ENCODE assay signal across 10 cellular contexts in the genomic region with DNA sequence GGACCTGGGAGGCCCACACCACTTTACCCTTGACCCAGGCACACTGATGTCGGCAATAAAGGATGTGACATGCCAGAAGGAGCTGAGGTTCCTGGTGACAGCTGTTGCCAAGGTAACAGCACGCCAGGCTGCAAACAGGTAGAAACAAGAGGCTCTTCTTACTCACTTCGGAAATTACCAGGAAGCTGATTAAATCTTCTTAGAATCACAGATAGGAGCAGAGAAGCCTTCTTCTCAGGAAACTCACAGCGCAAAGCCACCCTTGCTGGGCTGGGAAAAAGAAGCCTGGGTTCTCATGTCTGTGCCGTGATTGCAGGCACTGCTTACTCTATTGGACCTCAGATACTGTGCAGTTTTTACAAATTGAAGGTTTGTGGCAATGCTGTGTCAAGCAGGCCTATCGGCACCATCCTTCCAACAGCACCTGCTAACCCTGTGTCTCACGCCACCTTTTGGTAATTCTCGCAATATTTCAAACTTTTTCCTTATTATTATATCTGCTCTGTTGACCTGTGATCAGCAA.
A peak's percentile ranks its signal among the peaks of the same experiment; 100 is the strongest.
DNase-seq lines count a peak whose midpoint lies in the region; ATAC-seq and TF ChIP-seq lines count a peak whose summit lies in the region.
"Had no signal": no experiment of that assay in that cellular context is flagged by ENCODE, and none has a peak within 500 bp of the region (broad histone marks: within the 10 kb centered on the region; RNA-seq: fewer than 3 reads in every experiment).

No MANE protein-coding gene starts in this region.

- no peaks in the 10 kb centered on the region for H3K79me2 ChIP-seq in trophoblast cell (ENCODE audit: control insufficient read depth, insufficient read depth, low read length, poor library complexity)

- H3K18ac ChIP-seq in trophoblast cell (ENCODE audit: low read length), result no peak overlapping the region

- TF ChIP-seq CTCF in Calu3 (IDR thresholded peaks at IDR 0.05; ENCODE audit: unreplicated experiment), result no peak

- no peak overlapping the region for H4K12ac ChIP-seq in trophoblast cell (ENCODE audit: low read depth, low read length)

- peaks cover 11% of the 10 kb centered on the region for H3K36me3 Mint-ChIP-seq in Calu3 (ENCODE audit: insufficient read depth, unreplicated experiment)
- H3K36me3 Mint-ChIP-seq in activated naive CD8-positive, alpha-beta T cell treated with anti-CD3 and anti-CD28 coated beads for 36 hours, result no peaks in the 10 kb centered on the region

- H3K27me3 ChIP-seq in trophoblast cell (ENCODE audit: insufficient read depth, low read length) (no peaks in the 10 kb centered on the region), MG63 (no peaks in the 10 kb centered on the region)
- H3K27me3 ChIP-seq: SJSA1, upper lobe of left lung had no signal

- peaks cover 0 to 1% of the 10 kb centered on the region in 2 experiments for H3K36me3 ChIP-seq in trophoblast cell (ENCODE audit: control insufficient read depth in 1 of 2, insufficient read depth in 2 of 2, low read length in 2 of 2)
- H3K36me3 ChIP-seq in MG63, result no peaks in the 10 kb centered on the region
- H3K36me3 ChIP-seq: SJSA1, upper lobe of left lung had no signal

- DNase-seq in Calu3, result peak; percentile 62
- peak; percentile 73 for DNase-seq in activated naive CD8-positive, alpha-beta T cell treated with anti-CD3 and anti-CD28 coated beads for 36 hours
- DNase-seq in trophoblast cell, result peak; percentile 90 to 93
- no peak for DNase-seq in MG63

- no peak overlapping the region for H3K4me3 ChIP-seq in trophoblast cell (ENCODE audit: low read depth, low read length)
- no peak overlapping the region for H3K4me3 ChIP-seq in MG63
- H3K4me3 ChIP-seq: SJSA1, upper lobe of left lung had no signal

- no peak overlapping the region for H2BK120ac ChIP-seq in trophoblast cell (ENCODE audit: insufficient read depth, low read length, poor library complexity)

- H3K4me3 Mint-ChIP-seq in Calu3 (ENCODE audit: low read depth, unreplicated experiment), result no peak overlapping the region
- no peak overlapping the region for H3K4me3 Mint-ChIP-seq in activated naive CD8-positive, alpha-beta T cell treated with anti-CD3 and anti-CD28 coated beads for 36 hours

- H4K91ac ChIP-seq in trophoblast cell (ENCODE audit: low read depth, low read length), result no peak overlapping the region

- no peak overlapping the region for H4K8ac ChIP-seq in trophoblast cell (ENCODE audit: low read depth, low read length)

- no peak overlapping the region for H3K14ac ChIP-seq in trophoblast cell (ENCODE audit: low read length)

- H3K9me3 ChIP-seq in trophoblast cell (ENCODE audit: insufficient read depth, low read depth, low read length), result peaks cover 3% of the 10 kb centered on the region
- H3K9me3 ChIP-seq in MG63, result no peaks in the 10 kb centered on the region
- H3K9me3 ChIP-seq: SJSA1, upper lobe of left lung had no signal

- no peak overlapping the region for H3K27ac ChIP-seq in trophoblast cell (ENCODE audit: low read depth, low read length)
- H3K27ac ChIP-seq: SJSA1, upper lobe of left lung had no signal

- ATAC-seq in SK-N-SH treated with all-trans-retinoic acid at 6 μM for 48 hours (peak; percentile 28), GM19455 (IDR thresholded peaks at IDR 0.05; ENCODE audit: unreplicated experiment) (no peak), HG03025 (IDR thresholded peaks at IDR 0.05; ENCODE audit: low FRiP score, unreplicated experiment) (no peak), HG03097 (IDR thresholded peaks at IDR 0.05; ENCODE audit: low FRiP score, unreplicated experiment) (no peak)

- no peak overlapping the region for H2BK5ac ChIP-seq in trophoblast cell (ENCODE audit: low read depth, low read length, poor library complexity)

- no peak overlapping the region for H3K9ac ChIP-seq in trophoblast cell (ENCODE audit: low read length)

- H3K27me3 Mint-ChIP-seq in Calu3 (ENCODE audit: unreplicated experiment), result no peaks in the 10 kb centered on the region
- peaks cover 1% of the 10 kb centered on the region for H3K27me3 Mint-ChIP-seq in activated naive CD8-positive, alpha-beta T cell treated with anti-CD3 and anti-CD28 coated beads for 36 hours

- CTCF ChIA-PET in Calu3 (lab: Charles Lee), result interaction anchor here (0.6 to 1.5 kb wide), 4 partner anchors 11 to 290 kb away, joined by 3 to 9 read pairs (median 4); no protein-coding TSS in a partner anchor

- H2AK5ac ChIP-seq in trophoblast cell (ENCODE audit: low read length), result no peak overlapping the region

- intact Hi-C loops in Calu3 (cut with micrococcal nuclease; ENCODE audit: unreplicated experiment), result no loop called here

- no peak overlapping the region for H3K4me2 ChIP-seq in trophoblast cell (ENCODE audit: low read length)

- H3K23ac ChIP-seq in trophoblast cell (ENCODE audit: low read length), result no peak overlapping the region

- no peak overlapping the region for H2BK12ac ChIP-seq in trophoblast cell (ENCODE audit: low read length)

- no peak overlapping the region for H3K4ac ChIP-seq in trophoblast cell (ENCODE audit: low read depth, low read length)

- peak overlapping the region; percentile 82 for H3K27ac Mint-ChIP-seq in Calu3 (ENCODE audit: unreplicated experiment)
- H3K27ac Mint-ChIP-seq in activated naive CD8-positive, alpha-beta T cell treated with anti-CD3 and anti-CD28 coated beads for 36 hours, result peak overlapping the region; percentile 67

- no peak overlapping the region for H2AFZ ChIP-seq in trophoblast cell (ENCODE audit: insufficient read depth, low read length, poor library complexity)

- no peaks in the 10 kb centered on the region for H3K79me1 ChIP-seq in trophoblast cell (ENCODE audit: low read length)

- BruUV-seq in Calu3 (replicated peaks; lab: Mats Ljungman, UMichigan), result TSS peak; percentile 91

- peaks cover 0 to 1% of the 10 kb centered on the region in 2 experiments for H3K4me1 ChIP-seq in trophoblast cell (ENCODE audit: control insufficient read depth in 1 of 2, insufficient read depth in 2 of 2, low read length in 2 of 2)
- H3K4me1 ChIP-seq: SJSA1 had no signal

- no peaks in the 10 kb centered on the region for H3K9me3 Mint-ChIP-seq in Calu3 (ENCODE audit: low read depth, unreplicated experiment)
- H3K9me3 Mint-ChIP-seq in activated naive CD8-positive, alpha-beta T cell treated with anti-CD3 and anti-CD28 coated beads for 36 hours, result no peaks in the 10 kb centered on the region

- WGBS in trophoblast cell (ENCODE audit: extremely low coverage, insufficient coverage, insufficient read length), result no CpG with 5 or more reads among the region's 8 CpGs

- peaks cover 15% of the 10 kb centered on the region for H3K4me1 Mint-ChIP-seq in Calu3 (ENCODE audit: low read depth, unreplicated experiment)
- H3K4me1 Mint-ChIP-seq in activated naive CD8-positive, alpha-beta T cell treated with anti-CD3 and anti-CD28 coated beads for 36 hours, result peaks cover 32% of the 10 kb centered on the region

TF ChIP-seq in SK-N-SH treated with all-trans-retinoic acid at 6 μM for 48 hours, 23 proteins besides CTCF, POLR2A, EP300 and RAD21:
- TF ChIP-seq, protein P1, sequence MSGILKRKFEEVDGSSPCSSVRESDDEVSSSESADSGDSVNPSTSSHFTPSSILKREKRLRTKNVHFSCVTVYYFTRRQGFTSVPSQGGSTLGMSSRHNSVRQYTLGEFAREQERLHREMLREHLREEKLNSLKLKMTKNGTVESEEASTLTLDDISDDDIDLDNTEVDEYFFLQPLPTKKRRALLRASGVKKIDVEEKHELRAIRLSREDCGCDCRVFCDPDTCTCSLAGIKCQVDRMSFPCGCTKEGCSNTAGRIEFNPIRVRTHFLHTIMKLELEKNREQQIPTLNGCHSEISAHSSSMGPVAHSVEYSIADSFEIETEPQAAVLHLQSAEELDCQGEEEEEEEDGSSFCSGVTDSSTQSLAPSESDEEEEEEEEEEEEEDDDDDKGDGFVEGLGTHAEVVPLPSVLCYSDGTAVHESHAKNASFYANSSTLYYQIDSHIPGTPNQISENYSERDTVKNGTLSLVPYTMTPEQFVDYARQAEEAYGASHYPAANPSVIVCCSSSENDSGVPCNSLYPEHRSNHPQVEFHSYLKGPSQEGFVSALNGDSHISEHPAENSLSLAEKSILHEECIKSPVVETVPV (CRISPR knock-in tag; IDR thresholded peaks at IDR 0.05), result no peak
TF ChIP-seq in SK-N-SH treated with all-trans-retinoic acid at 6 μM for 48 hours: peak in this region for 0.
